ENCODE assay signal across 10 cellular contexts in genomic region chr17:44778656-44779210, GRCh38. TPM values are rescaled to one million over a fixed set of nuclear protein-coding genes. Genes with fewer than 3 reads are reported as not detected.
DNase-seq lines count a peak whose midpoint lies in the region; FAIRE-seq and TF ChIP-seq lines count a peak whose summit lies in the region.
"Had no signal": no experiment of that assay in that cellular context is flagged by ENCODE, and none has a peak within 500 bp of the region (broad histone marks: within the 10 kb centered on the region; RNA-seq: fewer than 3 reads in every experiment).

No MANE protein-coding gene starts in this region.

- H3K9me3 Mint-ChIP-seq in astrocyte (ENCODE audit: unreplicated experiment) = no peaks in the 10 kb centered on the region

- H3K27ac ChIP-seq in GM23248 (no peak overlapping the region), astrocyte (ENCODE audit: low read depth, low read length) (no peak overlapping the region), muscle layer of colon (ENCODE audit: low read depth, low read length) (peak overlapping the region; percentile 77)
- H3K27ac ChIP-seq: cardiac muscle cell had no signal

- peak overlapping the region; percentile 57 for H3K4me3 ChIP-seq in AG04449 (ENCODE audit: low read depth, low read length)
- H3K4me3 ChIP-seq in GM23248 = peak overlapping the region; percentile 66; the same call in 1 of the 2 replicates
- H3K4me3 ChIP-seq in astrocyte (ENCODE audit: insufficient read depth, low read depth, low read length) = no peak overlapping the region
- H3K4me3 ChIP-seq in muscle layer of colon (ENCODE audit: low read depth in 1 of 2, low read length in 2 of 2) = peak overlapping the region in 1 of 2 donors; percentile 55

- H3F3A ChIP-seq in GM23248 (ENCODE audit: insufficient read depth) = no peaks in the 10 kb centered on the region

- WGBS in GM23248 (ENCODE audit: low coverage in 1 of 2, low lambda C conversion rate in 2 of 2, missing lambda C conversion rate in 2 of 2), 2 experiments = 24 to 25% methylated on average over 9 of the region's 10 CpGs

- no peaks in the 10 kb centered on the region for H3K36me3 ChIP-seq in GM23248 (ENCODE audit: low read depth)
- no peaks in the 10 kb centered on the region for H3K36me3 ChIP-seq in astrocyte (ENCODE audit: insufficient read depth, low read length)
- no peaks in the 10 kb centered on the region for H3K36me3 ChIP-seq in muscle layer of colon (ENCODE audit: insufficient read depth, low read length)
- H3K36me3 ChIP-seq: cardiac muscle cell had no signal

- no peaks in the 10 kb centered on the region for H3K9me2 ChIP-seq in GM23248 (ENCODE audit: insufficient read depth)

- H4K20me1 ChIP-seq in GM23248 (ENCODE audit: insufficient read depth) (no peaks in the 10 kb centered on the region), astrocyte (ENCODE audit: insufficient read depth, low read length) (no peaks in the 10 kb centered on the region)

- H3K9ac ChIP-seq in GM23248 = peak overlapping the region; percentile 67; the same call in 1 of the 2 replicates
- H3K9ac ChIP-seq in astrocyte (ENCODE audit: low read length) = peak overlapping the region; percentile 77
- H3K9ac ChIP-seq in muscle layer of colon (ENCODE audit: low read length) = no peak overlapping the region

- no peak for TF ChIP-seq CTCF in AG04449 (IDR thresholded peaks at IDR 0.05; ENCODE audit: insufficient read depth, low read length, missing control alignments)
- no peak for TF ChIP-seq CTCF in astrocyte (IDR thresholded peaks at IDR 0.05; ENCODE audit: insufficient read depth, low read depth, low read length)

- in situ Hi-C loops in GM23248 (cut with MboI) = no loop called here

- peak overlapping the region; percentile 83 for H2AFZ ChIP-seq in GM23248
- H2AFZ ChIP-seq in astrocyte (ENCODE audit: low read depth, low read length) = peak overlapping the region; percentile 89

- H3K27me3 ChIP-seq in GM23248 (replicated peaks; ENCODE audit: insufficient read depth) = no peaks in the 10 kb centered on the region
- no peaks in the 10 kb centered on the region for H3K27me3 ChIP-seq in astrocyte (ENCODE audit: insufficient read depth, low read length)
- no peaks in the 10 kb centered on the region for H3K27me3 ChIP-seq in muscle layer of colon (ENCODE audit: control insufficient read depth in 1 of 2, insufficient read depth in 2 of 2, low read length in 2 of 2)
- H3K27me3 ChIP-seq: cardiac muscle cell had no signal

- no peaks in the 10 kb centered on the region for H3K9me3 ChIP-seq in GM23248 (ENCODE audit: low read depth)
- H3K9me3 ChIP-seq in astrocyte (ENCODE audit: insufficient read depth, low read depth, low read length) = no peaks in the 10 kb centered on the region
- H3K9me3 ChIP-seq in muscle layer of colon (ENCODE audit: low read length) = no peaks in the 10 kb centered on the region

- no peaks in the 10 kb centered on the region for H3K79me2 ChIP-seq in GM23248 (ENCODE audit: insufficient read depth)
- H3K79me2 ChIP-seq in astrocyte (ENCODE audit: insufficient read depth, low read length) = no peaks in the 10 kb centered on the region

- CTCF ChIA-PET in AG04449 (lab: Yijun Ruan, JAX) = interaction anchor here (0.8 to 18.3 kb wide), 38 partner anchors 9 to 356 kb away, joined by 3 to 823 read pairs (median 6); partner anchors contain the start of genes ACBD4, EFTUD2 and HIGD1B

- H3K36me3 Mint-ChIP-seq in astrocyte (ENCODE audit: low read depth, unreplicated experiment) = no peaks in the 10 kb centered on the region

- POLR2A ChIA-PET in AG04449 (lab: Yijun Ruan, JAX) = interaction anchor here (1.0 kb wide), 1 partner anchor 17 kb away, joined by 3 read pairs; no protein-coding TSS in a partner anchor

- H3K4me1 ChIP-seq in GM23248 (ENCODE audit: insufficient read depth) (no peaks in the 10 kb centered on the region), astrocyte (ENCODE audit: insufficient read depth, low read length) (peaks cover 13% of the 10 kb centered on the region), muscle layer of colon (ENCODE audit: insufficient read depth, low read length) (peaks cover 43% of the 10 kb centered on the region)

- peaks cover 2% of the 10 kb centered on the region for H3K4me1 Mint-ChIP-seq in astrocyte (ENCODE audit: low read depth, unreplicated experiment)

- H3K27me3 Mint-ChIP-seq in astrocyte (ENCODE audit: low read depth, unreplicated experiment) = peaks cover 9% of the 10 kb centered on the region

- H3K27ac Mint-ChIP-seq in astrocyte (ENCODE audit: unreplicated experiment) = peak overlapping the region; percentile 47

- H3K4me2 ChIP-seq in GM23248 (ENCODE audit: unreplicated experiment) (peak overlapping the region; percentile 86), astrocyte (ENCODE audit: low read length) (peak overlapping the region; percentile 87)

- H3K4me3 Mint-ChIP-seq in astrocyte (ENCODE audit: unreplicated experiment) = peak overlapping the region; percentile 34

- DNase-seq in AG04449 (ENCODE audit: low read depth, low spot score) (no peak), GM23248 (no peak), astrocyte (ENCODE audit: low read depth) (no peak), NCI-H446 (lab: John Stamatoyannopoulos, UW) (no peak), Kasumi-1 (lab: John Stamatoyannopoulos, UW) (no peak), NCI-H82 (lab: John Stamatoyannopoulos, UW) (no peak), kidney tubule cell (ENCODE audit: low spot score) (no peak)

- FAIRE-seq in astrocyte (lab: Jason Lieb, UNC) = no peak
- FAIRE-seq: islet of Langerhans had no signal

RNA-seq across cellular contexts. Expression of gene ADAM11, which starts 19.9 kb away (rescaled TPM):
- total RNA-seq in GM23248 (2014; rRNA removed; shearing (Covaris generic)) = 0.22 and 0.63 TPM in 2 replicates
- 0.09 and 0.20 TPM in 2 replicates for polyA plus RNA-seq in GM23248 (2016; fragmentation: Nextera tagmentation; extraction: Ambion mirVana)
- total RNA-seq in astrocyte = 0.43 and 0.65 TPM in 2 replicates

RNA-seq across cellular contexts. Expression of gene GJC1, which starts 51.4 kb away (rescaled TPM):
- 18.4 and 19.1 TPM in 2 replicates for total RNA-seq in GM23248 (2014; rRNA removed; shearing (Covaris generic))
- 13.6 and 15.2 TPM in 2 replicates for polyA plus RNA-seq in GM23248 (2016; fragmentation: Nextera tagmentation; extraction: Ambion mirVana)
- 28.0 and 38.4 TPM in 2 replicates for total RNA-seq in astrocyte
